Comparison of ENCODE assay signal across 9 cellular contexts in genomic region chr19:10074153-10074552, GRCh38. TPM values are rescaled to one million over a fixed set of nuclear protein-coding genes. Genes with fewer than 3 reads are reported as not detected.
DNase-seq lines count a peak whose midpoint lies in the region; ATAC-seq, FAIRE-seq and TF ChIP-seq lines count a peak whose summit lies in the region.
"Had no signal": no experiment of that assay in that cellular context is flagged by ENCODE, and none has a peak within 500 bp of the region (broad histone marks: within the 10 kb centered on the region; RNA-seq: fewer than 3 reads in every experiment).

No MANE protein-coding gene starts in this region.

- peaks cover 6% of the 10 kb centered on the region for H3K9me3 Mint-ChIP-seq in activated CD8-positive, alpha-beta T cell treated with anti-CD3 and anti-CD28 coated beads for 36 hours

- intact Hi-C loops in activated CD8-positive, alpha-beta T cell treated with anti-CD3 and anti-CD28 coated beads for 36 hours (cut with micrococcal nuclease): loop anchor here (2.0 kb wide), 1 partner anchor 39 kb away; no protein-coding TSS in a partner anchor

- no peaks in the 10 kb centered on the region for H3K36me3 Mint-ChIP-seq in activated CD8-positive, alpha-beta T cell treated with anti-CD3 and anti-CD28 coated beads for 36 hours (ENCODE audit: low read depth)

- POLR2A ChIA-PET in activated CD8-positive, alpha-beta T cell treated with anti-CD3 and anti-CD28 coated beads for 36 hours (lab: Charles Lee): interaction anchor here (0.5 to 1.9 kb wide), 2 partner anchors 39 to 71 kb away, joined by 3 to 5 read pairs; no protein-coding TSS in a partner anchor

- CTCF ChIA-PET in activated CD8-positive, alpha-beta T cell treated with anti-CD3 and anti-CD28 coated beads for 36 hours (lab: Charles Lee): interaction anchor here (0.6 to 1.8 kb wide), 7 partner anchors 9 to 176 kb away, joined by 3 to 8 read pairs (median 3); partner anchors contain the start of gene P2RY11

- peak; percentile 43 for DNase-seq in M059J (ENCODE audit: low read depth)
- peak; percentile 71 for DNase-seq in activated CD8-positive, alpha-beta T cell treated with anti-CD3 and anti-CD28 coated beads for 36 hours
- peak; percentile 28 for DNase-seq in iPS-NIHi7 (ENCODE audit: extremely low spot score)
- DNase-seq in NCI-H2171 (lab: John Stamatoyannopoulos, UW): no peak
- DNase-seq: pancreas had no signal

- peak; percentile 88 for ATAC-seq in activated CD8-positive, alpha-beta T cell treated with anti-CD3 and anti-CD28 coated beads for 36 hours
- ATAC-seq in GM21723 (IDR thresholded peaks at IDR 0.05; ENCODE audit: unreplicated experiment) (no peak), HG03432 (IDR thresholded peaks at IDR 0.05; ENCODE audit: unreplicated experiment) (no peak), GM18858 (IDR thresholded peaks at IDR 0.05; ENCODE audit: unreplicated experiment) (no peak)

- peaks cover 3% of the 10 kb centered on the region for H3K27me3 Mint-ChIP-seq in activated CD8-positive, alpha-beta T cell treated with anti-CD3 and anti-CD28 coated beads for 36 hours

- no peak overlapping the region for H3K4me3 Mint-ChIP-seq in activated CD8-positive, alpha-beta T cell treated with anti-CD3 and anti-CD28 coated beads for 36 hours

- no peaks in the 10 kb centered on the region for H3K4me1 Mint-ChIP-seq in activated CD8-positive, alpha-beta T cell treated with anti-CD3 and anti-CD28 coated beads for 36 hours (ENCODE audit: low read depth)

- peak; percentile 82 for FAIRE-seq in G401.6 (lab: Jason Lieb, UNC)
- FAIRE-seq: pancreas had no signal

- TF ChIP-seq CTCF in activated CD8-positive, alpha-beta T cell treated with anti-CD3 and anti-CD28 coated beads for 36 hours (IDR thresholded peaks at IDR 0.05): peak; percentile 57

- H3K27ac Mint-ChIP-seq in activated CD8-positive, alpha-beta T cell treated with anti-CD3 and anti-CD28 coated beads for 36 hours: no peak overlapping the region

RNA-seq across cellular contexts. Expression of gene SHFL, which starts 12.0 kb away (rescaled TPM):
- total RNA-seq in M059J (2014; rRNA removed; shearing (Covaris generic)): 80.9 and 98.9 TPM in 2 replicates
- total RNA-seq in activated CD8-positive, alpha-beta T cell treated with anti-CD3 and anti-CD28 coated beads for 36 hours: 10 to 100 TPM; 45.6 to 49.5 TPM

RNA-seq across cellular contexts. Expression of gene ANGPTL6, which starts 28.3 kb away (rescaled TPM):
- total RNA-seq in M059J (2014; rRNA removed; shearing (Covaris generic)): 0.25 TPM in 1 of 2 replicates, not detected in the other
- total RNA-seq in activated CD8-positive, alpha-beta T cell treated with anti-CD3 and anti-CD28 coated beads for 36 hours: 10 to 100 TPM; 11.8 to 12.0 TPM

RNA-seq across cellular contexts. Expression of gene PPAN, which starts 32.0 kb away (rescaled TPM):
- total RNA-seq in M059J (2014; rRNA removed; shearing (Covaris generic)): 20.9 and 25.0 TPM in 2 replicates
- total RNA-seq in activated CD8-positive, alpha-beta T cell treated with anti-CD3 and anti-CD28 coated beads for 36 hours: 100 to 1,000 TPM; 165 to 171 TPM

RNA-seq across cellular contexts. Expression of gene P2RY11, which starts 37.3 kb away (rescaled TPM):
- total RNA-seq in M059J (2014; rRNA removed; shearing (Covaris generic)): 0.96 and 6.5 TPM in 2 replicates
- total RNA-seq in activated CD8-positive, alpha-beta T cell treated with anti-CD3 and anti-CD28 coated beads for 36 hours: 10 to 100 TPM; 59.0 to 62.1 TPM

RNA-seq across cellular contexts. Expression of gene EIF3G, which starts 45.5 kb away (rescaled TPM):
- total RNA-seq in M059J (2014; rRNA removed; shearing (Covaris generic)): 261 and 266 TPM in 2 replicates
- 100 to 1,000 TPM; 275 to 286 TPM for total RNA-seq in activated CD8-positive, alpha-beta T cell treated with anti-CD3 and anti-CD28 coated beads for 36 hours

Comparison
In these comparisons a context has a peak if more than half of its experiments do, and no peak if none do; other contexts are left out.
1. RNA of gene ANGPTL6, which starts 28.3 kb away (total RNA-seq): 11.8 to 12.0 TPM in activated CD8-positive, alpha-beta T cell treated with anti-CD3 and anti-CD28 coated beads for 36 hours; 0.25 TPM in M059J; every median in the first group is over 10 times any median in the second.